Comparison of ENCODE assay signal across 19 cellular contexts in the genomic region with DNA sequence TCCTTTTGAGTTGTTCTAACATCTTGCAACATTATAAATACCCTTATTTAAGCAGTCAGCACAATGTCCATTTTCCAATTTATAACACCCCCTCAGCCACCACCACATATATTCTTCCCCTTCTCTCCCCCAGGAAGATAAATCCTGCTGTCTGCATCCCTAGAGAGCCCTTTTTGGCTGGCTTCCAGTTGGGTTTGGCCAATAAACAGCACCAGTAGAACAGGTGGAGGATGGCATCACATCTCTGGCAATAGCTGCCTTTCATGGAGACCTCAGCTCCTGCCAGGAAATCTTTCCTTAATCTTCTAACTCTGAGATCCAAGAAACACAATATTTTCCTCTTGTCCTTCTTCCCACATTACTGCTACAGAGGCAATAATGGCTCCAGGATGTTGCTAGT. TPM values are rescaled to one million over a fixed set of nuclear protein-coding genes. Genes with fewer than 3 reads are reported as not detected.
"Had no signal": no experiment of that assay in that cellular context is flagged by ENCODE, and none has a peak within 500 bp of the region (broad histone marks: within the 10 kb centered on the region; RNA-seq: fewer than 3 reads in every experiment).

No MANE protein-coding gene starts in this region.

- H3K4me1 Mint-ChIP-seq: activated CD8-positive, alpha-beta memory T cell treated with anti-CD3 and anti-CD28 coated beads, Interleukin-2, amount 10 ng/mL, durations not matched to agents 7 days and 5 days; activated naive CD4-positive, alpha-beta T cell treated with anti-CD3 and anti-CD28 coated beads, Interleukin-2, amount 50 U/mL, for 24 hours had no signal

- ATAC-seq: activated CD4-positive, CD25-positive, alpha-beta regulatory T cell treated with anti-CD3 and anti-CD28 coated beads, Interleukin-2, amount 50 U/mL, for 24 hours; activated CD8-positive, alpha-beta memory T cell treated with anti-CD3 and anti-CD28 coated beads, Interleukin-2, amount 10 ng/mL, durations not matched to agents 7 days and 5 days; PC-3 had no signal

- H3K4me3 Mint-ChIP-seq: activated CD8-positive, alpha-beta memory T cell treated with anti-CD3 and anti-CD28 coated beads, Interleukin-2, amount 10 ng/mL, durations not matched to agents 7 days and 5 days; activated naive CD4-positive, alpha-beta T cell treated with anti-CD3 and anti-CD28 coated beads, Interleukin-2, amount 50 U/mL, for 24 hours; activated T-cell treated with anti-CD3 and anti-CD28 coated beads, Interleukin-2, amount 50 U/mL, for 24 hours; activated T-helper 1 cell treated with anti-CD3 and anti-CD28 coated beads, Interleukin-12 subunit alpha, Interleukin-12 subunit beta, Interleukin-2, Interleukin-4 antibody, amounts not matched to agents 30 ng/mL and 10 ng/mL and 1 ng/mL, durations not matched to agents 14 hours and 24 hours and 36 hours; T-helper 1 cell treated with Interleukin-12 subunit alpha and Interleukin-12 subunit beta and Interleukin-4 antibody, amounts not matched to agents 30 μg/mL and 1 μg/mL, for 36 hours had no signal

- H3K27ac Mint-ChIP-seq: activated CD8-positive, alpha-beta memory T cell treated with anti-CD3 and anti-CD28 coated beads, Interleukin-2, amount 10 ng/mL, durations not matched to agents 7 days and 5 days; activated naive CD4-positive, alpha-beta T cell treated with anti-CD3 and anti-CD28 coated beads, Interleukin-2, amount 50 U/mL, for 24 hours; activated T-cell treated with anti-CD3 and anti-CD28 coated beads, Interleukin-2, amount 50 U/mL, for 24 hours; activated T-helper 1 cell treated with anti-CD3 and anti-CD28 coated beads, Interleukin-12 subunit alpha, Interleukin-12 subunit beta, Interleukin-2, Interleukin-4 antibody, amounts not matched to agents 30 ng/mL and 10 ng/mL and 1 ng/mL, durations not matched to agents 14 hours and 24 hours and 36 hours; T-helper 1 cell treated with Interleukin-12 subunit alpha and Interleukin-12 subunit beta and Interleukin-4 antibody, amounts not matched to agents 30 μg/mL and 1 μg/mL, for 36 hours had no signal

- H3K9me3 Mint-ChIP-seq: activated T-helper 1 cell treated with anti-CD3 and anti-CD28 coated beads, Interleukin-12 subunit alpha, Interleukin-12 subunit beta, Interleukin-2, Interleukin-4 antibody, amounts not matched to agents 30 ng/mL and 10 ng/mL and 1 ng/mL, durations not matched to agents 14 hours and 24 hours and 36 hours had no signal

- DNase-seq: activated CD4-positive, alpha-beta T cell treated with anti-CD3 and anti-CD28 coated beads for 4 hours; activated CD8-positive, alpha-beta memory T cell treated with anti-CD3 and anti-CD28 coated beads, Interleukin-2, amount 10 ng/mL, durations not matched to agents 7 days and 5 days; activated effector memory CD4-positive, alpha-beta T cell treated with Interleukin-2 at 50 U/mL for 16 hours; activated naive CD4-positive, alpha-beta T cell; activated T-cell treated with anti-CD3 and anti-CD28 coated beads, Interleukin-2, amount 50 U/mL, for 24 hours; aorta; caudate nucleus; colonic mucosa; NCI-H1092 treated with DMSO at 0.1 percent for 48 hours; NCI-H1417 treated with DMSO at 0.1 percent for 48 hours; NCI-H187; NCI-H2107; NCI-H510A; NCI-H526 treated with DMSO at 0.1 percent for 48 hours; PC-3 had no signal

- H3K36me3 Mint-ChIP-seq: activated CD8-positive, alpha-beta memory T cell treated with anti-CD3 and anti-CD28 coated beads, Interleukin-2, amount 10 ng/mL, durations not matched to agents 7 days and 5 days; activated naive CD4-positive, alpha-beta T cell treated with anti-CD3 and anti-CD28 coated beads, Interleukin-2, amount 50 U/mL, for 24 hours had no signal

RNA-seq across cellular contexts. Expression of gene TRIM36, which starts 53.7 kb away (rescaled TPM):
- total RNA-seq: activated T-helper 1 cell treated with anti-CD3 and anti-CD28 coated beads, Interleukin-12 subunit alpha, Interleukin-12 subunit beta, Interleukin-2, Interleukin-4 antibody, amounts not matched to agents 30 ng/mL and 10 ng/mL and 1 ng/mL, durations not matched to agents 14 hours and 24 hours and 36 hours had no signal
